In genomic region chr10:89576022-89576421, GRCh38 we compare ENCODE assay signal across 25 cellular contexts. TPM values are rescaled to one million over a fixed set of nuclear protein-coding genes. Genes with fewer than 3 reads are reported as not detected.
"Had no signal": no experiment of that assay in that cellular context is flagged by ENCODE, and none has a peak within 500 bp of the region (broad histone marks: within the 10 kb centered on the region; RNA-seq: fewer than 3 reads in every experiment).

No MANE protein-coding gene starts in this region.

- H3K9me3 ChIP-seq: SK-N-SH had no signal

- H3K27ac ChIP-seq: HL-60 had no signal

- FAIRE-seq: HTR-8/SVneo, RCC 7860 had no signal

- DNase-seq: KBM-7, NCI-H1048, NCI-H1105, NCI-H1417, NCI-H1436 treated with DMSO at 0.1 percent for 48 hours, NCI-H1694, NCI-H1930, NCI-H2081, NCI-H2107, NCI-H2171, NCI-H226, NCI-H446, NCI-H510A, NCI-H524 treated with DMSO at 0.1 percent for 48 hours, NCI-H69, NCI-H774, Right ventricle myocardium superior, RPMI8226, SIG-M5, SK-N-SH, SW 1271 had no signal

RNA-seq across cellular contexts. Expression of gene SLC16A12, which starts 40.6 kb away (rescaled TPM):
- total RNA-seq: SK-MEL-5 had no signal
